In the genomic region with DNA sequence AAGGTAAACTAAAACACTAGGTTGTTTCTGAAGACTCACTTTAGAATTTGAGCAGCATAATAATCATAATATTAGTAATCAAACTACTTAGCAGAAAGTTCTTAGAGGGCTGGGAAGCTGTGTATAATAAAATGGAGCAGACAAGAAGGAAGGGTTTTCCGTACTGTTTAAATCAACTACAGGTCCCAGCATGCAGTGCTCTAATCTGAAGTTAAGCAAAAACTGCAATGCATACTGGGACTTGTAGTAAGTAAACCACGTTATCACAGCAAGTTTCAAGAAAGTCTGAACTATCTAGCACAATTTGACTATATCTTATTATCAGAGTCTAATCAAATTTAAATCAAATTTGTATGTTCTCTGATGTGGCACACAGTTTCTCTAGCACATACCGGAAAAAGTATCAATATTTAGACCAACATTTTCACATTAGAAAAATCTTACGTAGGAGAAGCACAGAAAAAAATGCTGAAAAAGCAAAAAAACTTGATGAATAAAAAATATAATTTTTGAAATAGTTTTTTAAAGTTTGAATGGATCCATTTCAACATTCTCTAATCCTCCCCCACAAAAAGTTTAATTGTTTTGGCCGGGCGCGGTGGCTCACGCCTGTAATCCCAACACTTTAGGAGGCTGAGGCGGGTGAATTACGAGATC, we compare ENCODE assay signal across 8 cellular contexts. TPM values are rescaled to one million over a fixed set of nuclear protein-coding genes. Genes with fewer than 3 reads are reported as not detected.
DNase-seq lines count a peak whose midpoint lies in the region; ATAC-seq and TF ChIP-seq lines count a peak whose summit lies in the region.

No MANE protein-coding gene starts in this region.

- H3K27me3 Mint-ChIP-seq in activated T-helper 2 cell treated with anti-CD3 and anti-CD28 coated beads, Interferon-gamma antibody, Interleukin-2, Interleukin-4, amounts not matched to agents 10 μg/mL and 5 μg/mL and 100 μg/mL, durations not matched to agents 14 hours and 24 hours and 36 hours (ENCODE audit: low read depth), result no peaks in the 10 kb centered on the region

- H3K9me3 ChIP-seq in upper lobe of right lung, result no peaks in the 10 kb centered on the region

- no peak overlapping the region for H3K4me3 Mint-ChIP-seq in activated T-helper 2 cell treated with anti-CD3 and anti-CD28 coated beads, Interferon-gamma antibody, Interleukin-2, Interleukin-4, amounts not matched to agents 10 μg/mL and 5 μg/mL and 100 μg/mL, durations not matched to agents 14 hours and 24 hours and 36 hours (ENCODE audit: low read depth)

- H3K27me3 ChIP-seq in upper lobe of right lung, result no peaks in the 10 kb centered on the region

- ATAC-seq in HG02938 (IDR thresholded peaks at IDR 0.05; ENCODE audit: unreplicated experiment) (peak; percentile 71), upper lobe of right lung (peak; percentile 97), HG02763 (IDR thresholded peaks at IDR 0.05; ENCODE audit: unreplicated experiment) (no peak)

- intact Hi-C loops in activated T-helper 2 cell treated with anti-CD3 and anti-CD28 coated beads, Interferon-gamma antibody, Interleukin-2, Interleukin-4, amounts not matched to agents 10 μg/mL and 5 μg/mL and 100 μg/mL, durations not matched to agents 14 hours and 24 hours and 36 hours (cut with micrococcal nuclease), result loop anchor here (10.0 kb wide), 2 partner anchors 148 to 268 kb away; partner anchors contain the start of gene CRY2
- intact Hi-C loops in upper lobe of right lung (cut with DNase I), result no loop called here

- peaks cover 47% of the 10 kb centered on the region for H3K4me1 Mint-ChIP-seq in activated T-helper 2 cell treated with anti-CD3 and anti-CD28 coated beads, Interferon-gamma antibody, Interleukin-2, Interleukin-4, amounts not matched to agents 10 μg/mL and 5 μg/mL and 100 μg/mL, durations not matched to agents 14 hours and 24 hours and 36 hours (ENCODE audit: low read depth)

- peaks cover 6% of the 10 kb centered on the region for H3K36me3 Mint-ChIP-seq in activated T-helper 2 cell treated with anti-CD3 and anti-CD28 coated beads, Interferon-gamma antibody, Interleukin-2, Interleukin-4, amounts not matched to agents 10 μg/mL and 5 μg/mL and 100 μg/mL, durations not matched to agents 14 hours and 24 hours and 36 hours (ENCODE audit: low read depth)

- H3K4me3 ChIP-seq in upper lobe of right lung, result peak overlapping the region; percentile 14

- TF ChIP-seq CTCF in upper lobe of right lung (IDR thresholded peaks at IDR 0.05), result no peak

- peak overlapping the region; percentile 12 for H3K27ac Mint-ChIP-seq in activated T-helper 2 cell treated with anti-CD3 and anti-CD28 coated beads, Interferon-gamma antibody, Interleukin-2, Interleukin-4, amounts not matched to agents 10 μg/mL and 5 μg/mL and 100 μg/mL, durations not matched to agents 14 hours and 24 hours and 36 hours

- H3K36me3 ChIP-seq in upper lobe of right lung, result no peaks in the 10 kb centered on the region

- H3K9me3 Mint-ChIP-seq in activated T-helper 2 cell treated with anti-CD3 and anti-CD28 coated beads, Interferon-gamma antibody, Interleukin-2, Interleukin-4, amounts not matched to agents 10 μg/mL and 5 μg/mL and 100 μg/mL, durations not matched to agents 14 hours and 24 hours and 36 hours, result no peaks in the 10 kb centered on the region

- H3K27ac ChIP-seq in upper lobe of right lung, result no peak overlapping the region

- H3K4me1 ChIP-seq in upper lobe of right lung, result peaks cover 47% of the 10 kb centered on the region

- DNase-seq in 8988T (peak; percentile 47), GDM1 (lab: John Stamatoyannopoulos, UW) (peak; percentile 50), NCI-H446 treated with DMSO at 0.1 percent for 48 hours (lab: John Stamatoyannopoulos, UW) (peak; percentile 67), iPS-NIHi11 (ENCODE audit: low spot score) (peak; percentile 64), upper lobe of right lung (no peak)
- no peak for DNase-seq in activated T-helper 2 cell treated with anti-CD3 and anti-CD28 coated beads, Interferon-gamma antibody, Interleukin-2, Interleukin-4, amounts not matched to agents 10 μg/mL and 5 μg/mL and 100 μg/mL, durations not matched to agents 14 hours and 24 hours and 36 hours (ENCODE audit: low spot score)

RNA-seq across cellular contexts. Expression of gene PHF21A, which starts 8.2 kb away (rescaled TPM):
- total RNA-seq in activated T-helper 2 cell treated with anti-CD3 and anti-CD28 coated beads, Interferon-gamma antibody, Interleukin-2, Interleukin-4, amounts not matched to agents 10 μg/mL and 5 μg/mL and 100 μg/mL, durations not matched to agents 14 hours and 24 hours and 36 hours, result 35.7 and 38.3 TPM in 2 replicates
- total RNA-seq in upper lobe of right lung, result 45.4 TPM

Comparison
In these comparisons a context has a peak if more than half of its experiments do, and no peak if none do; other contexts are left out.
1. DNase-seq: peak in 8988T (single experiment), GDM1 (single experiment), NCI-H446 treated with DMSO at 0.1 percent for 48 hours (single experiment) and iPS-NIHi11 (single experiment); none in activated T-helper 2 cell treated with anti-CD3 and anti-CD28 coated beads, Interferon-gamma antibody, Interleukin-2, Interleukin-4, amounts not matched to agents 10 μg/mL and 5 μg/mL and 100 μg/mL, durations not matched to agents 14 hours and 24 hours and 36 hours (single experiment) and upper lobe of right lung (single experiment).